ENCODE assay signal across 8 cellular contexts in the genomic region with DNA sequence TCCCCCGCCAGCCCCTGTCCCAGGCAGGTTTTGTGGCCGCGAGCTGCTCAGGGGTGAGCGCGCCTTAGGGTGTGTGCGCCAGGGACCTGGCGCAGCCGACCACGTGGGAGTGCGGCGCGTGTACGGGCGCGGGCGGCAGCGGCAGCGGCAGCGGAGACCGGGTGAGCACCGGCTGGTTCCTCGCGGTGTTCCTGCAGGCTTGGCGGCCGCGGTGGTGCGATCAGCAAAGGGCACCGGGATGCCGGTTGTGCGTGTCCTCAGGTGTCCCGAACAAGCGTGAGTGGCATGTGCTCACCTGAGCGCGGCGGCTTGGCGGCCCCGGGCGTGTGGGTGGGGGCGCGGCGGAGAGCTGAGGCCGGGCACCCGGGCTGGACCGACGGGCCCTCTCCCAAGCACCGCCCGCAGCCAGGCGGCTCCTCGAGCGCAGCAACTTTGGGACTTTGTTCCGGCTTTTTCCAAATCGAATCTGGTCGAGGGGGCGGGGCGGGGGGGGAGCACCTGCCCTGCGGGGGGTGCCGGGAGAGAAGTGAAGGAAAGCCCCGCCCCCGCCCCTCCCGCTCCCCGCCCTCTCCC. TPM values are rescaled to one million over a fixed set of nuclear protein-coding genes. Genes with fewer than 3 reads are reported as not detected.
DNase-seq lines count a peak whose midpoint lies in the region; TF ChIP-seq lines count a peak whose summit lies in the region.
"Had no signal": no experiment of that assay in that cellular context is flagged by ENCODE, and none has a peak within 500 bp of the region (broad histone marks: within the 10 kb centered on the region; RNA-seq: fewer than 3 reads in every experiment).

No MANE protein-coding gene starts in this region.

- H3K9me3 Mint-ChIP-seq in activated CD4-positive, alpha-beta T cell treated with anti-CD3 and anti-CD28 coated beads, Interleukin-2, amount 10 ng/mL, durations not matched to agents 7 days and 5 days: no peaks in the 10 kb centered on the region

- H3K4me3 ChIP-seq in GM23248 (peak overlapping the region; percentile 60), hepatocyte (peak overlapping the region; percentile 49), stomach smooth muscle (ENCODE audit: low read length in 2 of 2) (peak overlapping the region; percentile 50 to 70)

- H3K79me2 ChIP-seq in GM23248 (ENCODE audit: insufficient read depth): no peaks in the 10 kb centered on the region
- H3K79me2 ChIP-seq in hepatocyte: no peaks in the 10 kb centered on the region

- H3K36me3 Mint-ChIP-seq in activated CD4-positive, alpha-beta T cell treated with anti-CD3 and anti-CD28 coated beads, Interleukin-2, amount 10 ng/mL, durations not matched to agents 7 days and 5 days (ENCODE audit: low read depth): no peaks in the 10 kb centered on the region

- H2AFZ ChIP-seq in GM23248: peak overlapping the region; percentile 67; the same call in 1 of the 2 replicates
- peak overlapping the region; percentile 76 for H2AFZ ChIP-seq in hepatocyte

- peak overlapping the region; percentile 69 for H3K4me3 Mint-ChIP-seq in activated CD4-positive, alpha-beta T cell treated with anti-CD3 and anti-CD28 coated beads, Interleukin-2, amount 10 ng/mL, durations not matched to agents 7 days and 5 days

- H3K27ac ChIP-seq in GM23248 (no peak overlapping the region), hepatocyte (no peak overlapping the region), stomach smooth muscle (ENCODE audit: low read length) (no peak overlapping the region)

- CTCF ChIA-PET in activated CD4-positive, alpha-beta T cell treated with anti-CD3 and anti-CD28 coated beads, Interleukin-2, amount 10 ng/mL, durations not matched to agents 7 days and 5 days (lab: Charles Lee): interaction anchor here (0.5 to 0.6 kb wide), 3 partner anchors 82 to 294 kb away, joined by 3 to 4 read pairs (median 4); no protein-coding TSS in a partner anchor

- DNase-seq in GM23248 (peak; percentile 41), hepatocyte (ENCODE audit: low spot score) (peak; percentile 60), cerebellar cortex (ENCODE audit: low spot score) (no peak), HK-2 (ENCODE audit: unreplicated experiment) (no peak)
- DNase-seq in activated CD4-positive, alpha-beta T cell treated with anti-CD3 and anti-CD28 coated beads, Interleukin-2, amount 10 ng/mL, durations not matched to agents 7 days and 5 days: peak; percentile 22

- H3K36me3 ChIP-seq in GM23248 (ENCODE audit: low read depth) (no peaks in the 10 kb centered on the region), hepatocyte (replicated peaks; ENCODE audit: insufficient read depth, low read depth) (no peaks in the 10 kb centered on the region), stomach smooth muscle (ENCODE audit: control insufficient read depth in 2 of 2, insufficient read depth in 2 of 2, low read length in 2 of 2) (no peaks in the 10 kb centered on the region)

- no peak for TF ChIP-seq CTCF in hepatocyte (IDR thresholded peaks at IDR 0.05; ENCODE audit: poor library complexity)

- peaks cover 8% of the 10 kb centered on the region for H3K4me1 Mint-ChIP-seq in activated CD4-positive, alpha-beta T cell treated with anti-CD3 and anti-CD28 coated beads, Interleukin-2, amount 10 ng/mL, durations not matched to agents 7 days and 5 days

- H3K9me3 ChIP-seq in GM23248 (ENCODE audit: low read depth) (no peaks in the 10 kb centered on the region), hepatocyte (ENCODE audit: low read depth) (no peaks in the 10 kb centered on the region), stomach smooth muscle (ENCODE audit: control insufficient read depth in 2 of 2, low read length in 2 of 2) (no peaks in the 10 kb centered on the region)

- H3K27me3 ChIP-seq in GM23248 (replicated peaks; ENCODE audit: insufficient read depth) (no peaks in the 10 kb centered on the region; the same call in 1 of the 2 replicates), hepatocyte (peaks cover 24% of the 10 kb centered on the region), stomach smooth muscle (ENCODE audit: control insufficient read depth in 1 of 2, insufficient read depth in 2 of 2, low read length in 2 of 2) (peaks cover 14 to 26% of the 10 kb centered on the region in 2 donors)

- in situ Hi-C loops in GM23248 (cut with MboI): no loop called here

- WGBS in GM23248 (ENCODE audit: low coverage in 1 of 2, low lambda C conversion rate in 2 of 2, missing lambda C conversion rate in 2 of 2), 2 experiments: 4 to 9% methylated on average over 38 to 45 of the region's 61 CpGs
- WGBS in hepatocyte (ENCODE audit: low lambda C conversion rate, missing lambda C conversion rate): under 1% methylated on average over 34 of the region's 61 CpGs

- H3K27ac Mint-ChIP-seq in activated CD4-positive, alpha-beta T cell treated with anti-CD3 and anti-CD28 coated beads, Interleukin-2, amount 10 ng/mL, durations not matched to agents 7 days and 5 days: no peak overlapping the region

- H3K4me2 ChIP-seq in GM23248 (ENCODE audit: unreplicated experiment) (no peak overlapping the region), hepatocyte (peak overlapping the region; percentile 98)

- H3K27me3 Mint-ChIP-seq in activated CD4-positive, alpha-beta T cell treated with anti-CD3 and anti-CD28 coated beads, Interleukin-2, amount 10 ng/mL, durations not matched to agents 7 days and 5 days: peaks cover 40% of the 10 kb centered on the region

- H4K20me1 ChIP-seq in GM23248 (ENCODE audit: insufficient read depth) (no peaks in the 10 kb centered on the region), hepatocyte (ENCODE audit: insufficient read depth, poor library complexity, severe bottlenecking) (no peaks in the 10 kb centered on the region)

- POLR2A ChIA-PET in activated CD4-positive, alpha-beta T cell treated with anti-CD3 and anti-CD28 coated beads, Interleukin-2, amount 10 ng/mL, durations not matched to agents 7 days and 5 days (lab: Charles Lee): no interaction called here

- no peaks in the 10 kb centered on the region for H3K9me2 ChIP-seq in GM23248 (ENCODE audit: insufficient read depth)
- no peaks in the 10 kb centered on the region for H3K9me2 ChIP-seq in hepatocyte (replicated peaks; ENCODE audit: insufficient read depth)

- H3K9ac ChIP-seq in GM23248 (no peak overlapping the region), stomach smooth muscle (ENCODE audit: low read length in 2 of 2) (peak overlapping the region in 1 of 2 donors; percentile 36)

- H3F3A ChIP-seq in GM23248 (ENCODE audit: insufficient read depth): no peaks in the 10 kb centered on the region

- H3K4me1 ChIP-seq in GM23248 (ENCODE audit: insufficient read depth): no peaks in the 10 kb centered on the region
- peaks cover 13% of the 10 kb centered on the region for H3K4me1 ChIP-seq in hepatocyte (ENCODE audit: insufficient read depth)
- peaks cover 20% of the 10 kb centered on the region for H3K4me1 ChIP-seq in stomach smooth muscle (ENCODE audit: control insufficient read depth, insufficient read depth, low read length)

RNA-seq across cellular contexts. Expression of a gene that starts 0.3 kb away (rescaled TPM):
- total RNA-seq in GM23248 (2014; rRNA removed; shearing (Covaris generic)): not detected in 2 replicates
- polyA plus RNA-seq in GM23248 (2016; fragmentation: Nextera tagmentation; extraction: Ambion mirVana) (0.19 and 0.36 TPM in 2 replicates), hepatocyte (2.3 and 4.2 TPM in 2 replicates)
- total RNA-seq in activated CD4-positive, alpha-beta T cell treated with anti-CD3 and anti-CD28 coated beads, Interleukin-2, amount 10 ng/mL, durations not matched to agents 7 days and 5 days: not detected
- 0.93 and 1.6 TPM in 2 replicates for total RNA-seq in hepatocyte
- total RNA-seq: temporal lobe had no signal

RNA-seq across cellular contexts. Expression of a gene that starts 14.3 kb away (rescaled TPM):
- 9.6 and 10.9 TPM in 2 replicates for total RNA-seq in GM23248 (2014; rRNA removed; shearing (Covaris generic))
- polyA plus RNA-seq in GM23248 (2016; fragmentation: Nextera tagmentation; extraction: Ambion mirVana): 9.2 and 9.6 TPM in 2 replicates
- under 1 TPM; 0.22 to 0.29 TPM for total RNA-seq in activated CD4-positive, alpha-beta T cell treated with anti-CD3 and anti-CD28 coated beads, Interleukin-2, amount 10 ng/mL, durations not matched to agents 7 days and 5 days
- 1.9 and 5.9 TPM in 2 replicates for total RNA-seq in hepatocyte
- polyA plus RNA-seq in hepatocyte: 10.0 and 10.6 TPM in 2 replicates

RNA-seq across cellular contexts. Expression of a gene that starts 37.3 kb away (rescaled TPM):
- not detected in 2 replicates for total RNA-seq in GM23248 (2014; rRNA removed; shearing (Covaris generic))
- polyA plus RNA-seq in GM23248 (2016; fragmentation: Nextera tagmentation; extraction: Ambion mirVana): 1.9 and 2.1 TPM in 2 replicates
- not detected for total RNA-seq in activated CD4-positive, alpha-beta T cell treated with anti-CD3 and anti-CD28 coated beads, Interleukin-2, amount 10 ng/mL, durations not matched to agents 7 days and 5 days
- 0.88 and 3.2 TPM in 2 replicates for total RNA-seq in hepatocyte
- polyA plus RNA-seq in hepatocyte: 13.4 and 20.1 TPM in 2 replicates

RNA-seq across cellular contexts. Expression of a gene that starts 50.4 kb away (rescaled TPM):
- 112 and 166 TPM in 2 replicates for total RNA-seq in GM23248 (2014; rRNA removed; shearing (Covaris generic))
- polyA plus RNA-seq in GM23248 (2016; fragmentation: Nextera tagmentation; extraction: Ambion mirVana) (135 and 140 TPM in 2 replicates), hepatocyte (223 and 232 TPM in 2 replicates)
- total RNA-seq in activated CD4-positive, alpha-beta T cell treated with anti-CD3 and anti-CD28 coated beads, Interleukin-2, amount 10 ng/mL, durations not matched to agents 7 days and 5 days: 10 to 100 TPM; 52.1 to 60.3 TPM
- total RNA-seq in hepatocyte: 115 and 157 TPM in 2 replicates

RNA-seq across cellular contexts. Expression of a gene that starts 52.8 kb away (rescaled TPM):
- not detected in 2 replicates for total RNA-seq in GM23248 (2014; rRNA removed; shearing (Covaris generic))
- polyA plus RNA-seq in GM23248 (2016; fragmentation: Nextera tagmentation; extraction: Ambion mirVana) (not detected in 2 replicates), hepatocyte (0.93 and 2.3 TPM in 2 replicates)
- total RNA-seq in activated CD4-positive, alpha-beta T cell treated with anti-CD3 and anti-CD28 coated beads, Interleukin-2, amount 10 ng/mL, durations not matched to agents 7 days and 5 days: not detected
- total RNA-seq in hepatocyte: 1.9 TPM in 1 of 2 replicates, not detected in the other
- total RNA-seq: SK-MEL-5, temporal lobe had no signal

Comparison
In these comparisons a context has a peak if more than half of its experiments do, and no peak if none do; other contexts are left out.
1. DNase-seq: peak in GM23248 (single experiment), activated CD4-positive, alpha-beta T cell treated with anti-CD3 and anti-CD28 coated beads, Interleukin-2, amount 10 ng/mL, durations not matched to agents 7 days and 5 days (single experiment) and hepatocyte (single experiment); none in cerebellar cortex (single experiment) and HK-2 (single experiment).
2. Peak in every context shown above with its lines, with median percentiles within 50 percentile points of each other: H3K4me3 ChIP-seq.